23 cellular contexts compared by ENCODE assay signal in the genomic region with DNA sequence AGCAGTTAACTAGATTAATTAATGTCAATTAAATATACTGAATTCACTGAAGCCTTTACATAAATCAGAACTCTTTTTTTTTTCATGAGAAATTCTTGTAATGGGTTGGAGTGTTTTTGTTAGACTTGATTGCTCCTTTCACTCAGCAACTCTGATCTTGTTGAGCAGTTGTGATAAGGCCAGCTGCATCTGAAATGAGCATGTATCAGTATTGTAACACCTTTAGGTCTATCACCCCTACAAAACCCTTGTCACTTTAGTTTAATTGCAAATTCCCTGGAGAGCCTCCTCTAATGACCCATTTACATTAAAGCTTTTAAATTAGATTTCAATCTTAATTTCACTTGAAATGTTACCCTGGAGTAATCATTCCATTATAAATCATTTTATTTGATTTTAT.
"Had no signal": no experiment of that assay in that cellular context is flagged by ENCODE, and none has a peak within 500 bp of the region (broad histone marks: within the 10 kb centered on the region; RNA-seq: fewer than 3 reads in every experiment).

No MANE protein-coding gene starts in this region.

- H3K36me3 ChIP-seq: brain microvascular endothelial cell had no signal

- H3K27ac ChIP-seq: brain microvascular endothelial cell, VCaP had no signal

- H3K27me3 ChIP-seq: brain microvascular endothelial cell had no signal

- DNase-seq: activated CD4-positive, alpha-beta T cell treated with anti-CD3 and anti-CD28 coated beads for 1 hour; activated CD4-positive, alpha-beta T cell treated with anti-CD3 and anti-CD28 coated beads for 4 hours; activated CD4-positive, alpha-beta T cell treated with anti-CD3 and anti-CD28 coated beads, Interleukin-2, amount 10 ng/mL, durations not matched to agents 7 days and 5 days; activated CD4-positive, alpha-beta T cell treated with anti-CD3 and anti-CD28 coated beads, Interleukin-2, amount 50 U/mL, for 48 hours; activated CD8-positive, alpha-beta memory T cell treated with anti-CD3 and anti-CD28 coated beads for 24 hours; activated CD8-positive, alpha-beta T cell treated with anti-CD3 and anti-CD28 coated beads for 36 hours; activated effector memory CD4-positive, alpha-beta T cell treated with Interleukin-2 at 50 U/mL for 16 hours; activated gamma-delta T cell treated with Interleukin-2 at 50 U/mL for 16 hours; activated naive CD4-positive, alpha-beta T cell treated with anti-CD3 and anti-CD28 coated beads, Interleukin-2, amount 50 U/mL, for 16 hours; activated naive CD4-positive, alpha-beta T cell treated with Interleukin-2 at 50 U/mL for 16 hours; activated T-cell treated with anti-CD3 and anti-CD28 coated beads, Interleukin-2, amount 50 U/mL, for 4 hours; amniotic stem cell; anterior cingulate cortex; brain microvascular endothelial cell; cortex of kidney; dermis blood vessel endothelial cell; effector CD4-positive, alpha-beta T cell; effector memory CD8-positive, alpha-beta T cell; foreskin fibroblast; head of caudate nucleus; hippocampal formation; T-helper 2 cell had no signal
